Comparison of ENCODE assay signal across 9 cellular contexts in the genomic region with DNA sequence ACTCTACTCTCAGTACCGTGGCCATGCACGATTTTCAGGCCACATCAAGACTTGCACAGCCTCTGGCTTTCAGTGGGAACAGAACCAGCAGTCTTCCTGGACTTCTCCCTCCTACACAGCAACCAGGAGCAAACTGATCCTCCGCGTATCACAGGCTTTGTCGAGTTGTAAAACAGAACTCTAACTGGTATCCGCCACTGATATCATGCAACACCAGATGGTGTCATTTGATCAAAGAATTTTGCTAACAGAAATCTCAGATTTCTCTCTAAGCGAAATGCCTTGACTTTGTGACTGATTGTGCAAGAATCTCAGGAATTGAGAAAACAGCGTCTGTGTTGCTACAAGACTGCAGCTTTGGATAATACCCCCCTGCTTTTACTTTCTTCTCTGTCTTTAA.
A peak's percentile ranks its signal among the peaks of the same experiment; 100 is the strongest.
DNase-seq lines count a peak whose midpoint lies in the region; ATAC-seq and TF ChIP-seq lines count a peak whose summit lies in the region.
"Had no signal": no experiment of that assay in that cellular context is flagged by ENCODE, and none has a peak within 500 bp of the region (broad histone marks: within the 10 kb centered on the region; RNA-seq: fewer than 3 reads in every experiment).

No MANE protein-coding gene starts in this region.

- peak; percentile 71 for DNase-seq in HT1080 (ENCODE audit: low read depth)
- no peak for DNase-seq in left lobe of liver (ENCODE audit: low spot score)
- DNase-seq in thoracic aorta (ENCODE audit: low spot score) = no peak
- no peak for DNase-seq in activated CD4-positive, alpha-beta memory T cell treated with anti-CD3 and anti-CD28 coated beads, Interleukin-2, amount 10 ng/mL, durations not matched to agents 7 days and 5 days
- no peak for DNase-seq in NCI-H1436 (lab: John Stamatoyannopoulos, UW)
- DNase-seq in Karpas-422 = no peak
- DNase-seq: KG1 had no signal

- peaks cover 9% of the 10 kb centered on the region for H3K27me3 Mint-ChIP-seq in brain
- peaks cover 24% of the 10 kb centered on the region for H3K27me3 Mint-ChIP-seq in activated CD4-positive, alpha-beta memory T cell treated with anti-CD3 and anti-CD28 coated beads, Interleukin-2, amount 10 ng/mL, durations not matched to agents 7 days and 5 days

- no peaks in the 10 kb centered on the region for H4K20me1 ChIP-seq in Karpas-422 (ENCODE audit: insufficient read depth, low read depth, low read length)

- peak; percentile 38 for ATAC-seq in left lobe of liver
- peak; percentile 74 for ATAC-seq in thoracic aorta (ENCODE audit: insufficient number of reproducible peaks, low FRiP score, low read depth)
- ATAC-seq in HG03135 (IDR thresholded peaks at IDR 0.05; ENCODE audit: unreplicated experiment) = no peak

- peak in 1 of 2 experiments; percentile 44 for TF ChIP-seq CTCF in brain (conservative IDR thresholded peaks at IDR 0.05)
- TF ChIP-seq CTCF in thoracic aorta (IDR thresholded peaks at IDR 0.05) = no peak

- H3K36me3 ChIP-seq in thoracic aorta = no peaks in the 10 kb centered on the region
- H3K36me3 ChIP-seq in Karpas-422 (ENCODE audit: insufficient read depth, low read length) = no peaks in the 10 kb centered on the region

- CTCF ChIA-PET in activated CD4-positive, alpha-beta memory T cell treated with anti-CD3 and anti-CD28 coated beads, Interleukin-2, amount 10 ng/mL, durations not matched to agents 7 days and 5 days (lab: Charles Lee) = no interaction called here

- H3K4me2 ChIP-seq in Karpas-422 (ENCODE audit: low read depth, low read length, poor library complexity, severe bottlenecking) = no peak overlapping the region

- peak overlapping the region in 3 of 5 experiments; percentile 29 to 86 (median 83) for H3K27ac Mint-ChIP-seq in brain
- H3K27ac Mint-ChIP-seq in activated CD4-positive, alpha-beta memory T cell treated with anti-CD3 and anti-CD28 coated beads, Interleukin-2, amount 10 ng/mL, durations not matched to agents 7 days and 5 days = no peak overlapping the region

- no peak overlapping the region for H3K9ac ChIP-seq in Karpas-422 (ENCODE audit: low read length)

- H3K36me3 Mint-ChIP-seq in brain = no peaks in the 10 kb centered on the region
- H3K36me3 Mint-ChIP-seq in activated CD4-positive, alpha-beta memory T cell treated with anti-CD3 and anti-CD28 coated beads, Interleukin-2, amount 10 ng/mL, durations not matched to agents 7 days and 5 days (ENCODE audit: low read depth) = no peaks in the 10 kb centered on the region

- H3K4me3 ChIP-seq in thoracic aorta (peak overlapping the region; percentile 55), Karpas-422 (ENCODE audit: low read length) (no peak overlapping the region)

- H3K9me3 ChIP-seq in thoracic aorta (peaks cover 4% of the 10 kb centered on the region), Karpas-422 (ENCODE audit: low read length) (no peaks in the 10 kb centered on the region)

- H3K27me3 ChIP-seq in thoracic aorta (replicated peaks; ENCODE audit: insufficient read depth) (no peaks in the 10 kb centered on the region), Karpas-422 (ENCODE audit: low read length) (no peaks in the 10 kb centered on the region)

- H3K27ac ChIP-seq in thoracic aorta = peak overlapping the region; percentile 14 to 29
- no peak overlapping the region for H3K27ac ChIP-seq in Karpas-422 (ENCODE audit: low read length)

- peaks cover 11 to 30% (median 18%) of the 10 kb centered on the region in 5 experiments for H3K9me3 Mint-ChIP-seq in brain
- H3K9me3 Mint-ChIP-seq in activated CD4-positive, alpha-beta memory T cell treated with anti-CD3 and anti-CD28 coated beads, Interleukin-2, amount 10 ng/mL, durations not matched to agents 7 days and 5 days = peaks cover 7% of the 10 kb centered on the region

- H3K4me3 Mint-ChIP-seq in brain = peak overlapping the region in 2 of 5 experiments; percentile 13 to 25
- H3K4me3 Mint-ChIP-seq in activated CD4-positive, alpha-beta memory T cell treated with anti-CD3 and anti-CD28 coated beads, Interleukin-2, amount 10 ng/mL, durations not matched to agents 7 days and 5 days = no peak overlapping the region

- H3K4me1 ChIP-seq in thoracic aorta (ENCODE audit: control insufficient read depth in 1 of 2, low read depth in 2 of 2) (peaks cover 3 to 12% of the 10 kb centered on the region in 2 donors), Karpas-422 (ENCODE audit: low read length) (no peaks in the 10 kb centered on the region)

- no peaks in the 10 kb centered on the region for H3K79me2 ChIP-seq in Karpas-422 (ENCODE audit: low read length)

- POLR2A ChIA-PET in activated CD4-positive, alpha-beta memory T cell treated with anti-CD3 and anti-CD28 coated beads, Interleukin-2, amount 10 ng/mL, durations not matched to agents 7 days and 5 days (lab: Charles Lee) = no interaction called here

- H2AFZ ChIP-seq in Karpas-422 (ENCODE audit: low read length) = no peak overlapping the region

- no peaks in the 10 kb centered on the region for H3K9me2 ChIP-seq in Karpas-422 (replicated peaks; ENCODE audit: insufficient read depth, low read length)

- peaks cover 14% of the 10 kb centered on the region for H3K4me1 Mint-ChIP-seq in brain
- no peaks in the 10 kb centered on the region for H3K4me1 Mint-ChIP-seq in activated CD4-positive, alpha-beta memory T cell treated with anti-CD3 and anti-CD28 coated beads, Interleukin-2, amount 10 ng/mL, durations not matched to agents 7 days and 5 days
